Comparison of ENCODE assay signal across 23 cellular contexts in the genomic region with DNA sequence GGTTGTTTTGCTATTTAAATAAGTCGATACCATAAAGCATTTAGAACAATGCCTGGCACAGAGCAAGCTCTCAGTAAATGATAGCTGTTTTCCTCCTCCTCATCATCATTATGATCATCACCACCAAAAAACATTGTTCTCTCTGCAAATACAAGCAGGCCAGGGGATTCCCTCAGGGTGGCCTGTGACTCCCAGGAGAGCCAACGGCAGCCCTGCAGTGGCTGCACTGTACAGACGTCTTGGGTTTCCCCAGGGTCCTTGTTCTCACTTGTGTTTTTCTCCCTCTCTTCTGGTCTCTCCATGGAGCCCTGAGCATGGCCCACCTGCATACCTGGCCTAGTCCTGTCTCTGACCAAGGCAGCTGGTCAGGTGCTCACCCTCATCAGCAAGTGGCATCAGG.
"Had no signal": no experiment of that assay in that cellular context is flagged by ENCODE, and none has a peak within 500 bp of the region (broad histone marks: within the 10 kb centered on the region; RNA-seq: fewer than 3 reads in every experiment).

No MANE protein-coding gene starts in this region.

- H3K27me3 Mint-ChIP-seq: activated CD4-positive, alpha-beta T cell treated with anti-CD3 and anti-CD28 coated beads, Interleukin-2, amount 10 ng/mL, durations not matched to agents 7 days and 5 days; activated naive CD8-positive, alpha-beta T cell treated with anti-CD3 and anti-CD28 coated beads for 36 hours had no signal

- H3K4me1 Mint-ChIP-seq: memory B cell had no signal

- H3K4me3 Mint-ChIP-seq: activated CD4-positive, alpha-beta T cell treated with anti-CD3 and anti-CD28 coated beads, Interleukin-2, amount 10 ng/mL, durations not matched to agents 7 days and 5 days; activated naive CD8-positive, alpha-beta T cell treated with anti-CD3 and anti-CD28 coated beads for 36 hours; memory B cell; nephron progenitor cell; T-helper 2 cell treated with Interferon-gamma antibody and Interleukin-4, amounts not matched to agents 5 μg/mL and 100 μg/mL, for 36 hours had no signal

- H3K4me1 ChIP-seq: breast epithelium, colonic mucosa, esophagus muscularis mucosa, gastrocnemius medialis, heart left ventricle, pancreas, psoas muscle, right atrium auricular region, stomach, transverse colon, vagina had no signal

- ATAC-seq: gastrocnemius medialis, heart left ventricle, left colon, pancreas, psoas muscle had no signal

- H3K27me3 ChIP-seq: breast epithelium, colonic mucosa, esophagus muscularis mucosa, gastrocnemius medialis, heart left ventricle, pancreas, right atrium auricular region, spleen, stomach, transverse colon, vagina had no signal

- H3K9me3 ChIP-seq: colonic mucosa, gastrocnemius medialis, pancreas, psoas muscle, right atrium auricular region, transverse colon, vagina had no signal

- H3K4me3 ChIP-seq: breast epithelium, colonic mucosa, dorsolateral prefrontal cortex, esophagus muscularis mucosa, gastrocnemius medialis, heart left ventricle, pancreas, psoas muscle, right atrium auricular region, spleen, stomach, transverse colon, vagina had no signal

- H3K36me3 ChIP-seq: breast epithelium, colonic mucosa, esophagus muscularis mucosa, gastrocnemius medialis, heart left ventricle, pancreas, right atrium auricular region, spleen, stomach, transverse colon, vagina had no signal

- H3K27ac ChIP-seq: breast epithelium, colonic mucosa, dorsolateral prefrontal cortex, esophagus muscularis mucosa, gastrocnemius medialis, heart left ventricle, pancreas, psoas muscle, right atrium auricular region, spleen, stomach, transverse colon, vagina, VCaP had no signal

- H3K27ac Mint-ChIP-seq: activated CD4-positive, alpha-beta T cell treated with anti-CD3 and anti-CD28 coated beads, Interleukin-2, amount 10 ng/mL, durations not matched to agents 7 days and 5 days; activated naive CD8-positive, alpha-beta T cell treated with anti-CD3 and anti-CD28 coated beads for 36 hours; memory B cell; nephron progenitor cell; T-helper 2 cell treated with Interferon-gamma antibody and Interleukin-4, amounts not matched to agents 5 μg/mL and 100 μg/mL, for 36 hours had no signal

- DNase-seq: activated CD4-positive, alpha-beta T cell treated with anti-CD3 and anti-CD28 coated beads, Interleukin-2, amount 10 ng/mL, durations not matched to agents 7 days and 5 days; activated CD4-positive, CD25-positive, alpha-beta regulatory T cell treated with anti-CD3 and anti-CD28 coated beads, Interleukin-2, amount 50 U/mL, for 72 hours; activated naive CD8-positive, alpha-beta T cell treated with anti-CD3 and anti-CD28 coated beads for 36 hours; activated T-cell treated with anti-CD3 and anti-CD28 coated beads, Interleukin-2, amount 50 U/mL, for 1 hour; colonic mucosa; dorsolateral prefrontal cortex; gastrocnemius medialis; heart left ventricle; left colon; nephron progenitor cell; pancreas; psoas muscle; spleen; stimulated activated CD4-positive, alpha-beta T cell treated with anti-CD3 and anti-CD28 coated beads, Interleukin-4, amount 100 ng/mL, for 1 hour; stomach; transverse colon had no signal
